Comparison of ENCODE assay signal across 8 cellular contexts in genomic region chr14:100486025-100486828, GRCh38.
DNase-seq lines count a peak whose midpoint lies in the region; ATAC-seq and TF ChIP-seq lines count a peak whose summit lies in the region.

No MANE protein-coding gene starts in this region.

- POLR2A ChIA-PET in activated CD8-positive, alpha-beta T cell treated with anti-CD3 and anti-CD28 coated beads, Interleukin-2, amount 10 ng/mL, durations not matched to agents 7 days and 5 days (lab: Charles Lee) = no interaction called here

- no peaks in the 10 kb centered on the region for H3K9me3 ChIP-seq in osteoblast (ENCODE audit: low read depth, low read length)
- no peaks in the 10 kb centered on the region for H3K9me3 ChIP-seq in esophagus squamous epithelium

- peaks cover 45% of the 10 kb centered on the region for H4K20me1 ChIP-seq in osteoblast (ENCODE audit: insufficient read depth, low read length)

- H3K27me3 Mint-ChIP-seq in activated CD8-positive, alpha-beta T cell treated with anti-CD3 and anti-CD28 coated beads, Interleukin-2, amount 10 ng/mL, durations not matched to agents 7 days and 5 days (ENCODE audit: low read depth) = no peaks in the 10 kb centered on the region

- H3K27me3 ChIP-seq in osteoblast (ENCODE audit: insufficient read depth, low read length) = no peaks in the 10 kb centered on the region
- H3K27me3 ChIP-seq in esophagus squamous epithelium = no peaks in the 10 kb centered on the region

- H3K4me3 Mint-ChIP-seq in activated CD8-positive, alpha-beta T cell treated with anti-CD3 and anti-CD28 coated beads, Interleukin-2, amount 10 ng/mL, durations not matched to agents 7 days and 5 days = peak overlapping the region; percentile 26

- CTCF ChIA-PET in activated CD8-positive, alpha-beta T cell treated with anti-CD3 and anti-CD28 coated beads, Interleukin-2, amount 10 ng/mL, durations not matched to agents 7 days and 5 days (lab: Charles Lee) = no interaction called here

- no peak overlapping the region for H2AFZ ChIP-seq in osteoblast (ENCODE audit: low read length)

- no peaks in the 10 kb centered on the region for H3K36me3 Mint-ChIP-seq in activated CD8-positive, alpha-beta T cell treated with anti-CD3 and anti-CD28 coated beads, Interleukin-2, amount 10 ng/mL, durations not matched to agents 7 days and 5 days (ENCODE audit: low read depth)

- peak overlapping the region; percentile 53 for H3K4me2 ChIP-seq in osteoblast (ENCODE audit: insufficient read depth, low read length)

- no peaks in the 10 kb centered on the region for H3K9me3 Mint-ChIP-seq in activated CD8-positive, alpha-beta T cell treated with anti-CD3 and anti-CD28 coated beads, Interleukin-2, amount 10 ng/mL, durations not matched to agents 7 days and 5 days (ENCODE audit: insufficient read depth)

- TF ChIP-seq CTCF in epithelial cell of esophagus (IDR thresholded peaks at IDR 0.05; ENCODE audit: insufficient read depth, low read depth, low read length, missing control alignments) = no peak
- TF ChIP-seq CTCF in osteoblast (IDR thresholded peaks at IDR 0.05; ENCODE audit: extremely low read depth, low read depth, low read length) = no peak
- TF ChIP-seq CTCF in esophagus squamous epithelium (IDR thresholded peaks at IDR 0.05) = no peak

- H3K79me2 ChIP-seq in osteoblast (ENCODE audit: insufficient read depth, low read length) = no peaks in the 10 kb centered on the region

- H3K36me3 ChIP-seq in osteoblast (ENCODE audit: insufficient read depth, low read length) (no peaks in the 10 kb centered on the region), esophagus squamous epithelium (peaks cover 0 to 11% (median 0%) of the 10 kb centered on the region in 3 donors)

- H3K4me1 Mint-ChIP-seq in activated CD8-positive, alpha-beta T cell treated with anti-CD3 and anti-CD28 coated beads, Interleukin-2, amount 10 ng/mL, durations not matched to agents 7 days and 5 days (ENCODE audit: low read depth) = peaks cover 36% of the 10 kb centered on the region

- no peak for TF ChIP-seq POLR2A in esophagus squamous epithelium (IDR thresholded peaks at IDR 0.05)

- peaks cover 12% of the 10 kb centered on the region for H3K4me1 ChIP-seq in osteoblast (ENCODE audit: insufficient read depth, low read length)
- H3K4me1 ChIP-seq in esophagus squamous epithelium = no peaks in the 10 kb centered on the region

- peak; percentile 55 for ATAC-seq in HG02973 (IDR thresholded peaks at IDR 0.05; ENCODE audit: unreplicated experiment)
- peak; percentile 87 for ATAC-seq in activated CD8-positive, alpha-beta T cell treated with anti-CD3 and anti-CD28 coated beads, Interleukin-2, amount 10 ng/mL, durations not matched to agents 7 days and 5 days

- 52 to 62% methylated on average over 20 of the region's 21 CpGs for WGBS in esophagus squamous epithelium, 2 donors

- intact Hi-C loops in esophagus squamous epithelium (cut with DNase I) = no loop called here

- H3K4me3 ChIP-seq in epithelial cell of esophagus (ENCODE audit: low read length) (no peak overlapping the region), osteoblast (ENCODE audit: insufficient read depth, low read length) (peak overlapping the region; percentile 32), esophagus squamous epithelium (no peak overlapping the region)

- peak overlapping the region; percentile 35 for H3K27ac Mint-ChIP-seq in activated CD8-positive, alpha-beta T cell treated with anti-CD3 and anti-CD28 coated beads, Interleukin-2, amount 10 ng/mL, durations not matched to agents 7 days and 5 days

- peak; percentile 5 to 42 for DNase-seq in NOMO-1 (lab: John Stamatoyannopoulos, UW; ENCODE audit: unreplicated experiment in 2 of 2)
- no peak for DNase-seq in NOMO-1 treated with dmso at 0.1 percent for 144 hours (lab: John Stamatoyannopoulos, UW; ENCODE audit: unreplicated experiment)
- peak; percentile 11 to 69 for DNase-seq in NCI-H446 (lab: John Stamatoyannopoulos, UW)
- DNase-seq in activated CD8-positive, alpha-beta T cell treated with anti-CD3 and anti-CD28 coated beads, Interleukin-2, amount 10 ng/mL, durations not matched to agents 7 days and 5 days = peak; percentile 85
- peak; percentile 66 for DNase-seq in epithelial cell of esophagus (ENCODE audit: low read depth)
- peak; percentile 89 for DNase-seq in osteoblast (ENCODE audit: insufficient read length, low spot score, missing footprints)
- no peak for DNase-seq in esophagus squamous epithelium (lab: John Stamatoyannopoulos, UW)

- peak overlapping the region; percentile 81 for H3K27ac ChIP-seq in osteoblast (ENCODE audit: low read depth, low read length)
- no peak overlapping the region for H3K27ac ChIP-seq in esophagus squamous epithelium

Comparison
In these comparisons a context has a peak if more than half of its experiments do, and no peak if none do; other contexts are left out.
1. DNase-seq: peak in NOMO-1 (2 of 2), NCI-H446 (2 of 2), activated CD8-positive, alpha-beta T cell treated with anti-CD3 and anti-CD28 coated beads, Interleukin-2, amount 10 ng/mL, durations not matched to agents 7 days and 5 days (single experiment), epithelial cell of esophagus (single experiment) and osteoblast (single experiment); none in NOMO-1 treated with dmso at 0.1 percent for 144 hours (single experiment) and esophagus squamous epithelium (single experiment).